ENCODE assay signal across 15 cellular contexts in the genomic region with DNA sequence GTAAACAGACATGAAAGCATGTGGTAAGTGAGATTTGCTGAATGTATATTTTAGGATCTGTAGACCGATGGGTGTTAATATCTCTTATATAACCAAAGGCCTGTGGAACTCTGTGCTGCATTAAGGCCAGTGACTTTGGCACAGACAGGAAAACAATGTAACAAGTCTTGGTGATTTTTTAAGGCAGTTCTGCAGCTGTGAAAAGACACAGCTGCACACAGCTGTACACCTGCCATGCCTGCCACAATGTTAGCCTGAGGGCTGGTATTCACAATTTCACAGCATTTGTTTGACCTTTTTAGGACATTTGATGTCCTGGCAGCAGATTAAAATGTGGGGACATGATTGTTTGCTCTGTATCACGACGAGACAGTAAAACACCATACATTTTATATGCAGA. TPM values are rescaled to one million over a fixed set of nuclear protein-coding genes. Genes with fewer than 3 reads are reported as not detected.
DNase-seq lines count a peak whose midpoint lies in the region; ATAC-seq, FAIRE-seq and TF ChIP-seq lines count a peak whose summit lies in the region.
"Had no signal": no experiment of that assay in that cellular context is flagged by ENCODE, and none has a peak within 500 bp of the region (broad histone marks: within the 10 kb centered on the region; RNA-seq: fewer than 3 reads in every experiment).

No MANE protein-coding gene starts in this region.

- TF ChIP-seq RAD21 in HepG2 (CRISPR knock-in tag; IDR thresholded peaks at IDR 0.05) = no peak

- H3K4me3 ChIP-seq in HepG2 (replicated peaks in 1 of 3; ENCODE audit: insufficient read depth in 1 of 3, low read depth in 2 of 3, low read length in 3 of 3) (no peak overlapping the region), right lobe of liver (no peak overlapping the region), gastroesophageal sphincter (no peak overlapping the region), psoas muscle (peak overlapping the region; percentile 77), spleen (no peak overlapping the region)

- no peak for ATAC-seq in HepG2
- no peak for ATAC-seq in right lobe of liver
- no peak for ATAC-seq in gastroesophageal sphincter
- no peak for ATAC-seq in psoas muscle
- ATAC-seq: stimulated activated naive CD8-positive, alpha-beta T cell treated with anti-CD3 and anti-CD28 coated beads, Interleukin-15, amount 100 ng/mL, for 72 hours had no signal

- peaks cover 89% of the 10 kb centered on the region for H3K79me2 ChIP-seq in HepG2 (ENCODE audit: insufficient read depth, low read length)

- DNase-seq in HepG2 (ENCODE audit: low spot score) (no peak), right lobe of liver (no peak), psoas muscle (no peak), NCI-H524 treated with DMSO at 0.1 percent for 48 hours (lab: John Stamatoyannopoulos, UW) (no peak), RKO (ENCODE audit: low spot score) (no peak), spleen (no peak), activated T-cell treated with anti-CD3 and anti-CD28 coated beads for 4 hours (no peak)
- DNase-seq: activated T-cell treated with anti-CD3 and anti-CD28 coated beads, Interleukin-2, amount 50 U/mL, for 48 hours; CD4-positive, CD25-positive, alpha-beta regulatory T cell; mesendoderm; NCI-H1048; stimulated activated CD4-positive, alpha-beta T cell treated with anti-CD3 and anti-CD28 coated beads, Interleukin-12 subunit alpha, Interleukin-12 subunit beta, amount 100 ng/mL, for 4 hours; stimulated activated naive CD8-positive, alpha-beta T cell treated with anti-CD3 and anti-CD28 coated beads, Interleukin-15, amount 100 ng/mL, for 72 hours had no signal

- H2AFZ ChIP-seq in HepG2 (ENCODE audit: low read length) = no peak overlapping the region

- peak overlapping the region; percentile 26; the same call in 1 of the 2 replicates for H3K4me2 ChIP-seq in HepG2 (ENCODE audit: low read depth, low read length)

- CTCF ChIA-PET in HepG2 (lab: Yijun Ruan, JAX; ENCODE audit: low intra/inter-chr PET ratio, low total read pairs) = no interaction called here

- H3K27ac ChIP-seq in HepG2 (ENCODE audit: extremely low read length, insufficient read depth, low read length) (no peak overlapping the region), right lobe of liver (no peak overlapping the region), gastroesophageal sphincter (peak overlapping the region; percentile 71 to 93 (median 85)), psoas muscle (peak overlapping the region; percentile 82), spleen (peak overlapping the region in 2 of 8 donors; percentile 55 to 56)

- TF ChIP-seq POLR2A in HepG2 (IDR thresholded peaks at IDR 0.05; ENCODE audit: insufficient read depth in 1 of 2, low read depth in 2 of 2, low read length in 2 of 2) (no peak), right lobe of liver (IDR thresholded peaks at IDR 0.05) (no peak), gastroesophageal sphincter (IDR thresholded peaks at IDR 0.05) (no peak), spleen (IDR thresholded peaks at IDR 0.05) (no peak)

- H3K4me1 ChIP-seq in HepG2 (ENCODE audit: insufficient read depth, low read length) = peaks cover 63% of the 10 kb centered on the region
- peaks cover 0 to 1% (median 0%) of the 10 kb centered on the region in 4 donors for H3K4me1 ChIP-seq in right lobe of liver
- peaks cover 15 to 91% (median 19%) of the 10 kb centered on the region in 3 donors for H3K4me1 ChIP-seq in gastroesophageal sphincter
- H3K4me1 ChIP-seq in psoas muscle = peaks cover 67% of the 10 kb centered on the region
- peaks cover 0 to 48% (median 19%) of the 10 kb centered on the region in 6 donors for H3K4me1 ChIP-seq in spleen

- H3K9ac ChIP-seq in HepG2 (ENCODE audit: insufficient read depth, low read depth, low read length) = no peak overlapping the region

- in situ Hi-C loops in HepG2 (cut with HindIII; ENCODE audit: extremely low pct_ligation_motif_present, low pct_unique_long_range_greater_than_20kb) = loop anchor here (5.0 kb wide), 1 partner anchor 36 kb away; no protein-coding TSS in a partner anchor

- H3K36me3 ChIP-seq in HepG2 (replicated peaks in 1 of 2; ENCODE audit: control insufficient read depth in 1 of 2, insufficient read depth in 2 of 2, low read length in 2 of 2) (no peaks in the 10 kb centered on the region; a peak in 1 of 5 replicates), right lobe of liver (no peaks in the 10 kb centered on the region), gastroesophageal sphincter (no peaks in the 10 kb centered on the region), psoas muscle (ENCODE audit: insufficient read depth in 1 of 2, low read depth in 1 of 2) (no peaks in the 10 kb centered on the region), spleen (no peaks in the 10 kb centered on the region)

- intact Hi-C loops in HepG2 (cut with micrococcal nuclease; ENCODE audit: unreplicated experiment) = loop anchor here (10.0 kb wide), 1 partner anchor 181 kb away; no protein-coding TSS in a partner anchor
- intact Hi-C loops in right lobe of liver (cut with DNase I) = no loop called here
- intact Hi-C loops in psoas muscle (cut with DNase I) = no loop called here
- intact Hi-C loops in spleen (cut with DNase I; ENCODE audit: low total_unique reads) = no loop called here

- H4K20me1 ChIP-seq in HepG2 (ENCODE audit: insufficient read depth, low read length) = no peaks in the 10 kb centered on the region; the same call in 1 of the 2 replicates

- H3K27me3 ChIP-seq in HepG2 (ENCODE audit: control insufficient read depth in 1 of 2, insufficient read depth in 2 of 2, low read length in 2 of 2) (no peaks in the 10 kb centered on the region), right lobe of liver (no peaks in the 10 kb centered on the region), gastroesophageal sphincter (no peaks in the 10 kb centered on the region), psoas muscle (ENCODE audit: insufficient read depth in 3 of 3, low read length in 2 of 3) (no peaks in the 10 kb centered on the region), spleen (replicated peaks in 1 of 7) (peaks cover 0 to 28% (median 16%) of the 10 kb centered on the region in 7 donors)

- no peak for TF ChIP-seq EP300 in HepG2 (IDR thresholded peaks at IDR 0.05; ENCODE audit: low read depth in 2 of 2, low read length in 2 of 2)
- no peak for TF ChIP-seq EP300 in HepG2 (CRISPR knock-in tag; IDR thresholded peaks at IDR 0.05; ENCODE audit: borderline replicate concordance)
- no peak for TF ChIP-seq EP300 in gastroesophageal sphincter (IDR thresholded peaks at IDR 0.05)

- WGBS in HepG2 (ENCODE audit: low lambda C conversion rate) = 87% methylated on average over 3 of the region's 3 CpGs
- 54% methylated on average over 3 of the region's 3 CpGs for WGBS in right lobe of liver (ENCODE audit: insufficient coverage, low coverage, low lambda C conversion rate, missing lambda C conversion rate)
- 35 to 40% methylated on average over 3 of the region's 3 CpGs for WGBS in gastroesophageal sphincter (ENCODE audit: low coverage in 1 of 2), 2 donors
- 22 to 35% (median 34%) methylated on average over 3 of the region's 3 CpGs for whole genome bisulfite sequencing in psoas muscle, 3 donors
- WGBS in spleen, 5 donors = 74 to 89% (median 87%) methylated on average over 3 of the region's 3 CpGs

- no peak for FAIRE-seq in HepG2 (lab: Jason Lieb, UNC)
- FAIRE-seq: H1 had no signal

- H3K9me3 ChIP-seq in HepG2 (ENCODE audit: low read length) (no peaks in the 10 kb centered on the region), right lobe of liver (no peaks in the 10 kb centered on the region), gastroesophageal sphincter (no peaks in the 10 kb centered on the region), psoas muscle (no peaks in the 10 kb centered on the region), spleen (no peaks in the 10 kb centered on the region)

- TF ChIP-seq CTCF in HepG2 (CRISPR knock-in tag; IDR thresholded peaks at IDR 0.05) = no peak
- no peak for TF ChIP-seq CTCF in right lobe of liver (IDR thresholded peaks at IDR 0.05)
- no peak for TF ChIP-seq CTCF in gastroesophageal sphincter (IDR thresholded peaks at IDR 0.05)
- no peak for TF ChIP-seq CTCF in psoas muscle (IDR thresholded peaks at IDR 0.05)
- no peak for TF ChIP-seq CTCF in spleen (IDR thresholded peaks at IDR 0.05 in 8 of 11, conservative IDR thresholded peaks at IDR 0.05 in 3 of 11)

- POLR2A ChIA-PET in HepG2 (lab: Yijun Ruan, JAX) = no interaction called here

- no TSS peak for BruUV-seq in HepG2 (replicated peaks; lab: Mats Ljungman, UMichigan)

RNA-seq across cellular contexts. Expression of a gene that starts 6.1 kb away (rescaled TPM):
- 5.0 and 6.9 TPM in 2 replicates for total RNA-seq in HepG2 (2016; rRNA removed; fragmentation: Illumina TruSeq; extraction: Trizol)
- 16.8 and 17.1 TPM in 2 replicates for total RNA-seq in HepG2 (2016; cell fraction: cytosol; rRNA removed; fragmentation: Illumina TruSeq; extraction: Trizol; ENCODE audit: low read depth)
- 4.6 and 7.3 TPM in 2 replicates for total RNA-seq in HepG2 (2016; cell fraction: insoluble cytoplasmic fraction; rRNA removed; fragmentation: Illumina TruSeq; extraction: Trizol)
- 9.6 and 9.9 TPM in 2 replicates for total RNA-seq in HepG2 (2016; cell fraction: membrane; rRNA removed; fragmentation: Illumina TruSeq; extraction: Trizol)
- total RNA-seq in HepG2 (2016; cell fraction: nucleus; rRNA removed; fragmentation: Illumina TruSeq; extraction: Trizol) = 20.2 and 20.8 TPM in 2 replicates
- polyA plus RNA-seq in HepG2 (2011; rRNA removed) = 1.2 and 1.5 TPM in 2 replicates
- 0.68 and 0.69 TPM in 2 replicates for polyA plus RNA-seq in HepG2 (2011; cell fraction: cytosol; rRNA removed)
- polyA plus RNA-seq in HepG2 (2011; cell fraction: nucleus; rRNA removed) = 2.6 and 4.7 TPM in 2 replicates
- 7.5 and 8.9 TPM in 2 replicates for polyA plus RNA-seq in HepG2 (2012)
- 3.7 and 4.0 TPM in 2 replicates for polyA plus RNA-seq in HepG2 (2016; cell fraction: cytosol; fragmentation: Illumina TruSeq; extraction: Trizol; ENCODE audit: low read depth)
- 7.3 and 10.4 TPM in 2 replicates for polyA plus RNA-seq in HepG2 (2016; cell fraction: insoluble cytoplasmic fraction; fragmentation: Illumina TruSeq; extraction: Trizol; ENCODE audit: low read depth)
- 7.3 and 8.1 TPM in 2 replicates for polyA plus RNA-seq in HepG2 (2016; cell fraction: membrane; fragmentation: Illumina TruSeq; extraction: Trizol; ENCODE audit: low read depth)
- 11.6 and 12.0 TPM in 2 replicates for polyA plus RNA-seq in HepG2 (2016; cell fraction: nucleus; fragmentation: Illumina TruSeq; extraction: Trizol; ENCODE audit: insufficient read depth, low read depth)
- polyA minus RNA-seq in HepG2 (2011; rRNA and poly(A)+ RNA removed; ENCODE audit: low replicate concordance) = 0.12 and 2.0 TPM in 2 replicates
- 2.5 and 3.5 TPM in 2 replicates for polyA minus RNA-seq in HepG2 (2011; cell fraction: cytosol; rRNA and poly(A)+ RNA removed)
- polyA minus RNA-seq in HepG2 (2011; cell fraction: nucleus; rRNA and poly(A)+ RNA removed) = 17.2 and 22.7 TPM in 2 replicates
- 1 to 10 TPM; 1.3 to 3.5 (median 1.6) TPM for total RNA-seq in right lobe of liver
- total RNA-seq in gastroesophageal sphincter = 10 to 100 TPM; 16.2 to 29.9 (median 19.2) TPM
- total RNA-seq in psoas muscle = 10 to 100 TPM; 14.8 to 27.6 (median 23.2) TPM
- 10 to 100 TPM in 1 of 3 donors, 1 to 10 TPM in 2; 5.7 to 24.4 (median 8.9) TPM for polyA plus RNA-seq in psoas muscle
- total RNA-seq in spleen = 1 to 10 TPM; 1.9 to 7.8 (median 6.9) TPM
- 1 to 10 TPM in 2 of 3 donors, under 1 TPM in 1; 0.87 to 1.6 (median 1.5) TPM for polyA plus RNA-seq in spleen
- total RNA-seq: CD4-positive, CD25-positive, alpha-beta regulatory T cell had no signal

RNA-seq across cellular contexts. Expression of a gene that starts 36.7 kb away (rescaled TPM):
- 17.0 and 23.7 TPM in 2 replicates for total RNA-seq in HepG2 (2016; rRNA removed; fragmentation: Illumina TruSeq; extraction: Trizol)
- 2.9 and 3.2 TPM in 2 replicates for total RNA-seq in HepG2 (2016; cell fraction: cytosol; rRNA removed; fragmentation: Illumina TruSeq; extraction: Trizol; ENCODE audit: low read depth)
- 18.3 and 23.8 TPM in 2 replicates for total RNA-seq in HepG2 (2016; cell fraction: insoluble cytoplasmic fraction; rRNA removed; fragmentation: Illumina TruSeq; extraction: Trizol)
- total RNA-seq in HepG2 (2016; cell fraction: membrane; rRNA removed; fragmentation: Illumina TruSeq; extraction: Trizol) = 9.3 and 9.5 TPM in 2 replicates
- total RNA-seq in HepG2 (2016; cell fraction: nucleus; rRNA removed; fragmentation: Illumina TruSeq; extraction: Trizol) = 14.1 and 15.4 TPM in 2 replicates
- 12.5 and 16.2 TPM in 2 replicates for polyA plus RNA-seq in HepG2 (2011; rRNA removed)
- polyA plus RNA-seq in HepG2 (2011; cell fraction: cytosol; rRNA removed) = 9.6 and 11.7 TPM in 2 replicates
- 7.2 and 7.4 TPM in 2 replicates for polyA plus RNA-seq in HepG2 (2011; cell fraction: nucleus; rRNA removed)
- 9.1 and 10.3 TPM in 2 replicates for polyA plus RNA-seq in HepG2 (2012)
- 2.9 TPM in 2 replicates for polyA plus RNA-seq in HepG2 (2016; cell fraction: cytosol; fragmentation: Illumina TruSeq; extraction: Trizol; ENCODE audit: low read depth)
- polyA plus RNA-seq in HepG2 (2016; cell fraction: insoluble cytoplasmic fraction; fragmentation: Illumina TruSeq; extraction: Trizol; ENCODE audit: low read depth) = 23.7 and 26.1 TPM in 2 replicates
- 5.0 and 6.5 TPM in 2 replicates for polyA plus RNA-seq in HepG2 (2016; cell fraction: membrane; fragmentation: Illumina TruSeq; extraction: Trizol; ENCODE audit: low read depth)
- 9.4 and 12.7 TPM in 2 replicates for polyA plus RNA-seq in HepG2 (2016; cell fraction: nucleus; fragmentation: Illumina TruSeq; extraction: Trizol; ENCODE audit: insufficient read depth, low read depth)
- 31.3 and 38.1 TPM in 2 replicates for polyA minus RNA-seq in HepG2 (2011; rRNA and poly(A)+ RNA removed; ENCODE audit: low replicate concordance)
- polyA minus RNA-seq in HepG2 (2011; cell fraction: cytosol; rRNA and poly(A)+ RNA removed) = 11.1 and 12.6 TPM in 2 replicates
- 31.7 and 32.4 TPM in 2 replicates for polyA minus RNA-seq in HepG2 (2011; cell fraction: nucleus; rRNA and poly(A)+ RNA removed)
- 10 to 100 TPM; 17.0 to 25.1 (median 19.0) TPM for total RNA-seq in right lobe of liver
- total RNA-seq in gastroesophageal sphincter = 10 to 100 TPM in 1 of 4 donors, 1 to 10 TPM in 3; 6.5 to 12.2 (median 9.0) TPM
- total RNA-seq in psoas muscle = 10 to 100 TPM in 2 of 4 donors, 1 to 10 TPM in 2; 7.6 to 10.4 (median 9.8) TPM
- 10 to 100 TPM in 1 of 3 donors, 1 to 10 TPM in 2; 4.7 to 16.7 (median 8.6) TPM for polyA plus RNA-seq in psoas muscle
- 10 to 100 TPM in 6 of 7 donors, 1 to 10 TPM in 1; 9.8 to 16.6 (median 13.3) TPM for total RNA-seq in spleen
- polyA plus RNA-seq in spleen = 1 to 10 TPM; 4.3 to 7.4 (median 6.3) TPM

Comparison
In these comparisons a context has a peak if more than half of its experiments do, and no peak if none do; other contexts are left out.
1. H3K27ac ChIP-seq: peak in gastroesophageal sphincter (4 of 4) and psoas muscle (single experiment); none in HepG2 (single experiment) and right lobe of liver (0 of 3).